In the genomic region with DNA sequence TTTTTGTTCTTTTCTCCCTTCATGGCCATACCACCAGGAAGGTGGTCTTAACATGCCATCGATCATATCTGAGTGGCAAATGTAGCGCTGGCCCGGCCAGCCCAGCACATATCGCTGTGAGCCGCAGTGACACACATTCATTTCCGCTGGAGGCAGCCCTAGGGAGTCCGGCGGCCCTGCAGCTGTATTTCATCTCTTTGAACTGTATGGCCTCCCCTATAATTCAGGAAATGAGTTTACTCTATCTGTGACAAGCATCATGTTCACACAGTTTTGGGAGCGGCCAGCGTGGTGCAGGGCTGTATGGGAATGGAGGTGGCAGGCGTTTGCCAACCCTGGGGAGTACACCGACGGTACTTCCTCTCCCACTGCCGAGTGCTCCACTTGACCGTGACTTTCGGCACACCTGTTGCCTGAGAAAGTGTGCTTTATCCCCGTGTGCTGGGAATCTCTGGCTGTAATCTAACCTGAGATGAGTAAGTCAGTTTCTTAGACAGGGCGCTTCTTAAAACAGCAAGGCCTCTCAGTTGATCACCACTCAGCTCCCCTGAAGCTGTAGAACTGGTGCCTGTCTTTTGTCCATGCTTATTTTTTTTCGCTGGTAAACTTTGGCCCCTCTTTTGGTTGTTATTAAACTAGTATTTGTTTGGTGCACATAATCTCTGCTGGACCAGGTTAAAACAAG, we compare ENCODE assay signal across 8 cellular contexts.
DNase-seq lines count a peak whose midpoint lies in the region; ATAC-seq and TF ChIP-seq lines count a peak whose summit lies in the region.

No MANE protein-coding gene starts in this region.

- in situ Hi-C loops in GM13977 (cut with MboI; ENCODE audit: low pct_unique_long_range_greater_than_20kb, low sequenced_read_pairs, unreplicated experiment), result no loop called here

- H3K9me3 ChIP-seq in OCI-LY7 (ENCODE audit: low read length) (no peaks in the 10 kb centered on the region), mucosa of rectum (ENCODE audit: control insufficient read depth in 2 of 2, low read length in 2 of 2) (no peaks in the 10 kb centered on the region)

- DNase-seq in OCI-LY7 (ENCODE audit: low spot score), result peak; percentile 64
- DNase-seq in activated T-helper 9 cell treated with anti-CD3 and anti-CD28 coated beads, Interleukin-2, amount 50 U/mL, for 16 hours (ENCODE audit: low read depth), result peak; percentile 31
- DNase-seq in left lobe of liver (ENCODE audit: low spot score), result no peak
- DNase-seq in substantia nigra (lab: John Stamatoyannopoulos, UW), result no peak
- no peak for DNase-seq in GM13977 (ENCODE audit: low spot score)

- intact Hi-C loops in OCI-LY7 (cut with micrococcal nuclease; ENCODE audit: unreplicated experiment), result no loop called here

- no peak overlapping the region for H3K27ac ChIP-seq in OCI-LY7 (ENCODE audit: low read depth, low read length, poor library complexity, severe bottlenecking)
- peak overlapping the region; percentile 38 to 63 for H3K27ac ChIP-seq in mucosa of rectum (ENCODE audit: low read depth in 2 of 2, low read length in 2 of 2)
- H3K27ac ChIP-seq in substantia nigra (ENCODE audit: low read depth, low read length, poor library complexity, severe bottlenecking), result no peak overlapping the region

- H3K9me2 ChIP-seq in OCI-LY7 (ENCODE audit: insufficient read depth, low read length), result no peaks in the 10 kb centered on the region

- CTCF ChIA-PET in OCI-LY7 (lab: Charles Lee; ENCODE audit: unreplicated experiment), result no interaction called here

- no peaks in the 10 kb centered on the region for H4K20me1 ChIP-seq in OCI-LY7 (ENCODE audit: insufficient read depth, low read length)

- POLR2A ChIA-PET in OCI-LY7 (lab: Charles Lee), result no interaction called here

- ATAC-seq in GM18861 (IDR thresholded peaks at IDR 0.05; ENCODE audit: unreplicated experiment) (peak; percentile 62), HG02981 (IDR thresholded peaks at IDR 0.05; ENCODE audit: unreplicated experiment) (peak; percentile 82), left lobe of liver (no peak)

- no peak for TF ChIP-seq CTCF in OCI-LY7 (conservative IDR thresholded peaks at IDR 0.05; ENCODE audit: low read length)
- TF ChIP-seq CTCF in GM13977 (IDR thresholded peaks at IDR 0.05; ENCODE audit: extremely low read depth, insufficient read depth, missing control alignments), result no peak

- BruUV-seq in OCI-LY7 (replicated peaks; lab: Mats Ljungman, UMichigan), result no TSS peak

- no peaks in the 10 kb centered on the region for H3K79me2 ChIP-seq in OCI-LY7 (ENCODE audit: insufficient read depth, low read depth, low read length)

- H3K4me3 ChIP-seq in OCI-LY7 (ENCODE audit: low read depth, low read length, poor library complexity, severe bottlenecking), result peak overlapping the region; percentile 36
- H3K4me3 ChIP-seq in mucosa of rectum (ENCODE audit: low read length in 2 of 2), result peak overlapping the region; percentile 8 to 45

- H3K36me3 ChIP-seq in OCI-LY7 (ENCODE audit: insufficient read depth, low read length) (no peaks in the 10 kb centered on the region), mucosa of rectum (ENCODE audit: control insufficient read depth in 2 of 2, insufficient read depth in 2 of 2, low read length in 2 of 2) (no peaks in the 10 kb centered on the region)

- peak overlapping the region; percentile 16; the same call in 1 of the 2 replicates for H2AFZ ChIP-seq in OCI-LY7 (ENCODE audit: low read length)

- H3K4me2 ChIP-seq in OCI-LY7 (ENCODE audit: low read length), result peak overlapping the region; percentile 36

- H3K9ac ChIP-seq in mucosa of rectum (ENCODE audit: low read depth in 1 of 2, low read length in 2 of 2), result peak overlapping the region; percentile 20 to 23

- no peaks in the 10 kb centered on the region for H3K27me3 ChIP-seq in mucosa of rectum (ENCODE audit: control insufficient read depth in 2 of 2, insufficient read depth in 2 of 2, low read length in 2 of 2)

- H3K4me1 ChIP-seq in OCI-LY7 (ENCODE audit: insufficient read depth, low read length, poor library complexity, severe bottlenecking) (peaks cover 12% of the 10 kb centered on the region), mucosa of rectum (ENCODE audit: control insufficient read depth in 2 of 2, insufficient read depth in 2 of 2, low read length in 2 of 2) (peaks cover 18 to 27% of the 10 kb centered on the region in 2 donors)

Comparison
In these comparisons a context has a peak if more than half of its experiments do, and no peak if none do; other contexts are left out.
1. DNase-seq: peak in OCI-LY7 (single experiment) and activated T-helper 9 cell treated with anti-CD3 and anti-CD28 coated beads, Interleukin-2, amount 50 U/mL, for 16 hours (single experiment); none in left lobe of liver (single experiment), substantia nigra (0 of 49) and GM13977 (single experiment).
2. H3K27ac ChIP-seq: peak in mucosa of rectum (2 of 2); none in OCI-LY7 (single experiment) and substantia nigra (single experiment).